Comparison of ENCODE assay signal across 1 cellular context in genomic region chr1:206117151-206117948, GRCh38.
TF ChIP-seq lines count a peak whose summit lies in the region.

A gene with protein sequence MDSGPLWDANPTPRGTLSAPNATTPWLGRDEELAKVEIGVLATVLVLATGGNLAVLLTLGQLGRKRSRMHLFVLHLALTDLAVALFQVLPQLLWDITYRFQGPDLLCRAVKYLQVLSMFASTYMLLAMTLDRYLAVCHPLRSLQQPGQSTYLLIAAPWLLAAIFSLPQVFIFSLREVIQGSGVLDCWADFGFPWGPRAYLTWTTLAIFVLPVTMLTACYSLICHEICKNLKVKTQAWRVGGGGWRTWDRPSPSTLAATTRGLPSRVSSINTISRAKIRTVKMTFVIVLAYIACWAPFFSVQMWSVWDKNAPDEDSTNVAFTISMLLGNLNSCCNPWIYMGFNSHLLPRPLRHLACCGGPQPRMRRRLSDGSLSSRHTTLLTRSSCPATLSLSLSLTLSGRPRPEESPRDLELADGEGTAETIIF (minus strand): TSS chr1:206117388. CDS start chr1:206116890, 498 bp downstream.

TF ChIP-seq in HepG2, 621 proteins besides CTCF, POLR2A, EP300 and RAD21 (continued from another document):
- TF ChIP-seq ZNF800 (CRISPR knock-in tag; IDR thresholded peaks at IDR 0.05) (peak; percentile 55), STAT5B (CRISPR knock-in tag; IDR thresholded peaks at IDR 0.05) (no peak), HNRNPLL (IDR thresholded peaks at IDR 0.05; ENCODE audit: low read depth, low read length, poor library complexity, severe bottlenecking) (peak; percentile 17), ZFP91 (CRISPR knock-in tag; IDR thresholded peaks at IDR 0.05; ENCODE audit: borderline replicate concordance) (peak; percentile 46; the same call in 1 of the 2 replicates), ZNF136 (CRISPR knock-in tag; IDR thresholded peaks at IDR 0.05; ENCODE audit: low read depth) (no peak)
- TF ChIP-seq, protein P1, sequence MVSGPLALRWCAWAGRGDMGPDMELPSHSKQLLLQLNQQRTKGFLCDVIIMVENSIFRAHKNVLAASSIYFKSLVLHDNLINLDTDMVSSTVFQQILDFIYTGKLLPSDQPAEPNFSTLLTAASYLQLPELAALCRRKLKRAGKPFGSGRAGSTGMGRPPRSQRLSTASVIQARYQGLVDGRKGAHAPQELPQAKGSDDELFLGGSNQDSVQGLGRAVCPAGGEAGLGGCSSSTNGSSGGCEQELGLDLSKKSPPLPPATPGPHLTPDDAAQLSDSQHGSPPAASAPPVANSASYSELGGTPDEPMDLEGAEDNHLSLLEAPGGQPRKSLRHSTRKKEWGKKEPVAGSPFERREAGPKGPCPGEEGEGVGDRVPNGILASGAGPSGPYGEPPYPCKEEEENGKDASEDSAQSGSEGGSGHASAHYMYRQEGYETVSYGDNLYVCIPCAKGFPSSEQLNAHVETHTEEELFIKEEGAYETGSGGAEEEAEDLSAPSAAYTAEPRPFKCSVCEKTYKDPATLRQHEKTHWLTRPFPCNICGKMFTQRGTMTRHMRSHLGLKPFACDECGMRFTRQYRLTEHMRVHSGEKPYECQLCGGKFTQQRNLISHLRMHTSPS (CRISPR knock-in tag; IDR thresholded peaks at IDR 0.05; ENCODE audit: low read depth), result no peak
- TF ChIP-seq, protein P2, sequence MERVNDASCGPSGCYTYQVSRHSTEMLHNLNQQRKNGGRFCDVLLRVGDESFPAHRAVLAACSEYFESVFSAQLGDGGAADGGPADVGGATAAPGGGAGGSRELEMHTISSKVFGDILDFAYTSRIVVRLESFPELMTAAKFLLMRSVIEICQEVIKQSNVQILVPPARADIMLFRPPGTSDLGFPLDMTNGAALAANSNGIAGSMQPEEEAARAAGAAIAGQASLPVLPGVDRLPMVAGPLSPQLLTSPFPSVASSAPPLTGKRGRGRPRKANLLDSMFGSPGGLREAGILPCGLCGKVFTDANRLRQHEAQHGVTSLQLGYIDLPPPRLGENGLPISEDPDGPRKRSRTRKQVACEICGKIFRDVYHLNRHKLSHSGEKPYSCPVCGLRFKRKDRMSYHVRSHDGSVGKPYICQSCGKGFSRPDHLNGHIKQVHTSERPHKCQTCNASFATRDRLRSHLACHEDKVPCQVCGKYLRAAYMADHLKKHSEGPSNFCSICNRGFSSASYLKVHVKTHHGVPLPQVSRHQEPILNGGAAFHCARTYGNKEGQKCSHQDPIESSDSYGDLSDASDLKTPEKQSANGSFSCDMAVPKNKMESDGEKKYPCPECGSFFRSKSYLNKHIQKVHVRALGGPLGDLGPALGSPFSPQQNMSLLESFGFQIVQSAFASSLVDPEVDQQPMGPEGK (CRISPR knock-in tag; IDR thresholded peaks at IDR 0.05), result 0 out of 2 replicates have a peak, but pooled peaks have one; percentile 17
